Comparison of ENCODE assay signal across 1 cellular context in genomic region chr16:70381604-70382342, GRCh38.
TF ChIP-seq lines count a peak whose summit lies in the region.

No MANE protein-coding gene starts in this region.

TF ChIP-seq in HepG2, 621 proteins besides CTCF, POLR2A, EP300 and RAD21 (continued from another document and continues in another):
- peak; percentile 70; the same call in 1 of the 2 replicates for TF ChIP-seq ZHX1 (CRISPR knock-in tag; IDR thresholded peaks at IDR 0.05; ENCODE audit: low read depth)
- peak; percentile 61; the same call in 1 of the 2 replicates for TF ChIP-seq ZBTB33 (CRISPR knock-in tag; IDR thresholded peaks at IDR 0.05)
- no peak for TF ChIP-seq ZNF768 (CRISPR knock-in tag; IDR thresholded peaks at IDR 0.05)
- TF ChIP-seq ZBTB21 (CRISPR knock-in tag; IDR thresholded peaks at IDR 0.05): no peak
- peak; percentile 34; the same call in 1 of the 2 replicates for TF ChIP-seq HDAC1 (CRISPR knock-in tag; IDR thresholded peaks at IDR 0.05)
- peak; percentile 42; the same call in 1 of the 2 replicates for TF ChIP-seq ZMYM2 (CRISPR knock-in tag; IDR thresholded peaks at IDR 0.05)
- TF ChIP-seq ZNF703 (CRISPR knock-in tag; IDR thresholded peaks at IDR 0.05; ENCODE audit: borderline replicate concordance): peak; percentile 3; the same call in 1 of the 2 replicates
- TF ChIP-seq GABPB1 (CRISPR knock-in tag; IDR thresholded peaks at IDR 0.05): peak; percentile 79; the same call in 1 of the 2 replicates
- TF ChIP-seq ZNF589 (CRISPR knock-in tag; conservative IDR thresholded peaks at IDR 0.05): 0 out of 2 replicates have a peak, but pooled peaks have one; percentile 11
- peak; percentile 76 for TF ChIP-seq TAF1 (CRISPR knock-in tag; IDR thresholded peaks at IDR 0.05)
- 0 out of 2 replicates have a peak, but pooled peaks have one; percentile 33 for TF ChIP-seq POGZ (CRISPR knock-in tag; IDR thresholded peaks at IDR 0.05)
- TF ChIP-seq, protein P1, sequence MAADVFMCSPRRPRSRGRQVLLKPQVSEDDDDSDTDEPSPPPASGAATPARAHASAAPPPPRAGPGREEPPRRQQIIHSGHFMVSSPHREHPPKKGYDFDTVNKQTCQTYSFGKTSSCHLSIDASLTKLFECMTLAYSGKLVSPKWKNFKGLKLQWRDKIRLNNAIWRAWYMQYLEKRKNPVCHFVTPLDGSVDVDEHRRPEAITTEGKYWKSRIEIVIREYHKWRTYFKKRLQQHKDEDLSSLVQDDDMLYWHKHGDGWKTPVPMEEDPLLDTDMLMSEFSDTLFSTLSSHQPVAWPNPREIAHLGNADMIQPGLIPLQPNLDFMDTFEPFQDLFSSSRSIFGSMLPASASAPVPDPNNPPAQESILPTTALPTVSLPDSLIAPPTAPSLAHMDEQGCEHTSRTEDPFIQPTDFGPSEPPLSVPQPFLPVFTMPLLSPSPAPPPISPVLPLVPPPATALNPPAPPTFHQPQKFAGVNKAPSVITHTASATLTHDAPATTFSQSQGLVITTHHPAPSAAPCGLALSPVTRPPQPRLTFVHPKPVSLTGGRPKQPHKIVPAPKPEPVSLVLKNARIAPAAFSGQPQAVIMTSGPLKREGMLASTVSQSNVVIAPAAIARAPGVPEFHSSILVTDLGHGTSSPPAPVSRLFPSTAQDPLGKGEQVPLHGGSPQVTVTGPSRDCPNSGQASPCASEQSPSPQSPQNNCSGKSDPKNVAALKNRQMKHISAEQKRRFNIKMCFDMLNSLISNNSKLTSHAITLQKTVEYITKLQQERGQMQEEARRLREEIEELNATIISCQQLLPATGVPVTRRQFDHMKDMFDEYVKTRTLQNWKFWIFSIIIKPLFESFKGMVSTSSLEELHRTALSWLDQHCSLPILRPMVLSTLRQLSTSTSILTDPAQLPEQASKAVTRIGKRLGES (CRISPR knock-in tag; IDR thresholded peaks at IDR 0.05; ENCODE audit: borderline replicate concordance): no peak
- peak in 1 of 2 experiments; percentile 7; a peak in 1 of 4 replicates for TF ChIP-seq REST (IDR thresholded peaks at IDR 0.05; ENCODE audit: borderline replicate concordance in 1 of 2, low read depth in 1 of 2, low read length in 2 of 2)
- TF ChIP-seq SOX13 (IDR thresholded peaks at IDR 0.05): 0 out of 2 replicates have a peak, but pooled peaks have one; percentile 5
- no peak for TF ChIP-seq SOX13 (CRISPR knock-in tag; conservative IDR thresholded peaks at IDR 0.05 in 1 of 2, IDR thresholded peaks at IDR 0.05 in 1 of 2)
- no peak for TF ChIP-seq ZFP41 (CRISPR knock-in tag; IDR thresholded peaks at IDR 0.05; ENCODE audit: borderline replicate concordance)
- peak; percentile 97 for TF ChIP-seq ZBED4 (CRISPR knock-in tag; IDR thresholded peaks at IDR 0.05; ENCODE audit: borderline replicate concordance)
- peak; percentile 53; the same call in 1 of the 2 replicates for TF ChIP-seq KDM4B (CRISPR knock-in tag; IDR thresholded peaks at IDR 0.05)
- TF ChIP-seq ZNF879 (CRISPR knock-in tag; IDR thresholded peaks at IDR 0.05): 0 out of 2 replicates have a peak, but pooled peaks have one; percentile 51
- peak; percentile 41; the same call in 1 of the 2 replicates for TF ChIP-seq NFE2L1 (CRISPR knock-in tag; IDR thresholded peaks at IDR 0.05; ENCODE audit: borderline replicate concordance)
- peak; percentile 23 for TF ChIP-seq ASH2L (IDR thresholded peaks at IDR 0.05; ENCODE audit: insufficient read length, low read depth, low read length)
- TF ChIP-seq TMF1 (CRISPR knock-in tag; IDR thresholded peaks at IDR 0.05; ENCODE audit: low read depth): 0 out of 2 replicates have a peak, but pooled peaks have one; percentile 2
- peak; percentile 98 for TF ChIP-seq THAP9 (CRISPR knock-in tag; IDR thresholded peaks at IDR 0.05; ENCODE audit: borderline replicate concordance)
- TF ChIP-seq ZNF605 (CRISPR knock-in tag; IDR thresholded peaks at IDR 0.05): peak; percentile 9; the same call in 1 of the 2 replicates
- TF ChIP-seq CCAR2 (optimal IDR thresholded peaks at IDR 0.05; ENCODE audit: low read depth, low read length): no peak
- TF ChIP-seq TAF15 (IDR thresholded peaks at IDR 0.05; ENCODE audit: low read depth, low read length, poor library complexity, severe bottlenecking): peak; percentile 39
- TF ChIP-seq ZNF180 (CRISPR knock-in tag; IDR thresholded peaks at IDR 0.05; ENCODE audit: borderline replicate concordance, low read depth): no peak
- TF ChIP-seq TBL1XR1 (IDR thresholded peaks at IDR 0.05; ENCODE audit: borderline replicate concordance, low read length, partially characterized antibody): no peak
- no peak for TF ChIP-seq ZNF367 (CRISPR knock-in tag; IDR thresholded peaks at IDR 0.05; ENCODE audit: borderline replicate concordance)
- no peak for TF ChIP-seq HOXA7 (CRISPR knock-in tag; IDR thresholded peaks at IDR 0.05)
- peak; percentile 93; the same call in 1 of the 2 replicates for TF ChIP-seq ZNF30 (CRISPR knock-in tag; IDR thresholded peaks at IDR 0.05)
- TF ChIP-seq, protein P2, sequence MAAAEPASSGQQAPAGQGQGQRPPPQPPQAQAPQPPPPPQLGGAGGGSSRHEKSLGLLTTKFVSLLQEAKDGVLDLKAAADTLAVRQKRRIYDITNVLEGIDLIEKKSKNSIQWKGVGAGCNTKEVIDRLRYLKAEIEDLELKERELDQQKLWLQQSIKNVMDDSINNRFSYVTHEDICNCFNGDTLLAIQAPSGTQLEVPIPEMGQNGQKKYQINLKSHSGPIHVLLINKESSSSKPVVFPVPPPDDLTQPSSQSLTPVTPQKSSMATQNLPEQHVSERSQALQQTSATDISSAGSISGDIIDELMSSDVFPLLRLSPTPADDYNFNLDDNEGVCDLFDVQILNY (CRISPR knock-in tag; conservative IDR thresholded peaks at IDR 0.05): 0 out of 2 replicates have a peak, but pooled peaks have one; percentile 9
- 0 out of 4 replicates have a peak, but pooled peaks have one; percentile 13 to 58 for TF ChIP-seq KLF16 (CRISPR knock-in tag; IDR thresholded peaks at IDR 0.05)
- TF ChIP-seq, protein P3, sequence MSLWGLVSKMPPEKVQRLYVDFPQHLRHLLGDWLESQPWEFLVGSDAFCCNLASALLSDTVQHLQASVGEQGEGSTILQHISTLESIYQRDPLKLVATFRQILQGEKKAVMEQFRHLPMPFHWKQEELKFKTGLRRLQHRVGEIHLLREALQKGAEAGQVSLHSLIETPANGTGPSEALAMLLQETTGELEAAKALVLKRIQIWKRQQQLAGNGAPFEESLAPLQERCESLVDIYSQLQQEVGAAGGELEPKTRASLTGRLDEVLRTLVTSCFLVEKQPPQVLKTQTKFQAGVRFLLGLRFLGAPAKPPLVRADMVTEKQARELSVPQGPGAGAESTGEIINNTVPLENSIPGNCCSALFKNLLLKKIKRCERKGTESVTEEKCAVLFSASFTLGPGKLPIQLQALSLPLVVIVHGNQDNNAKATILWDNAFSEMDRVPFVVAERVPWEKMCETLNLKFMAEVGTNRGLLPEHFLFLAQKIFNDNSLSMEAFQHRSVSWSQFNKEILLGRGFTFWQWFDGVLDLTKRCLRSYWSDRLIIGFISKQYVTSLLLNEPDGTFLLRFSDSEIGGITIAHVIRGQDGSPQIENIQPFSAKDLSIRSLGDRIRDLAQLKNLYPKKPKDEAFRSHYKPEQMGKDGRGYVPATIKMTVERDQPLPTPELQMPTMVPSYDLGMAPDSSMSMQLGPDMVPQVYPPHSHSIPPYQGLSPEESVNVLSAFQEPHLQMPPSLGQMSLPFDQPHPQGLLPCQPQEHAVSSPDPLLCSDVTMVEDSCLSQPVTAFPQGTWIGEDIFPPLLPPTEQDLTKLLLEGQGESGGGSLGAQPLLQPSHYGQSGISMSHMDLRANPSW (CRISPR knock-in tag; IDR thresholded peaks at IDR 0.05; ENCODE audit: borderline replicate concordance): no peak
